ENCODE assay signal across 21 cellular contexts in the genomic region with DNA sequence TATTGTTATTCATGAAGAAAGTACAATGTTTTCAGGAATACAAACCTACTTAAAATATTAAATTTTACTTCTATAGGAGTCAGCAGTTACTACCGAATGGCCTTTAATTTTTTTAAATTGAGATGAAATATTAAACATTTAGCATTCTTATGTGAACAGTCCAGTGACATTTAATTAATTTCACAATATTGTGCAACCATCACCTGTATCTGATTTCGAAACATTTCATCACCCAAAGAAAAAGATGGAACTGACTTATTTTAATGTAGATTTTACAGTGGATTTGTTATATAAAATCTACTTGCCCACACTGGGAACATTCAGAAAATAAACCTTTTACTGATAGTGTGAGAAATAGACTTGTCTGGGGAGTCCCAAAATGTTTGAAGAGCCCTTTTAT.
"Had no signal": no experiment of that assay in that cellular context is flagged by ENCODE, and none has a peak within 500 bp of the region (broad histone marks: within the 10 kb centered on the region; RNA-seq: fewer than 3 reads in every experiment).

No MANE protein-coding gene starts in this region.

- H3K9me3 ChIP-seq: SK-N-SH had no signal

- DNase-seq: Karpas-422, KG1, MM.1S, NCI-H1092 treated with DMSO at 0.1 percent for 48 hours, NCI-H1436, NCI-H187, NCI-H2029, NCI-H2081 treated with DMSO at 0.1 percent for 48 hours, NCI-H2171, NCI-H226, NCI-H446, NCI-H510A, NCI-H524 treated with DMSO at 0.1 percent for 48 hours, NCI-H774, PC-3, SHP77, SK-N-SH, SW 1271, T-cell had no signal

- H3K4me3 Mint-ChIP-seq: T-cell had no signal

- H3K4me2 ChIP-seq: SK-N-SH had no signal

- H3K27ac ChIP-seq: RWPE1 had no signal

- H3K4me1 Mint-ChIP-seq: T-cell had no signal

- ATAC-seq: Panc1, PC-3, T-cell had no signal

- H3K27me3 Mint-ChIP-seq: T-cell had no signal

- H3K9ac ChIP-seq: SK-N-SH had no signal

- H3K36me3 Mint-ChIP-seq: T-cell had no signal

- H3K27ac Mint-ChIP-seq: T-cell had no signal
